11 cellular contexts compared by ENCODE assay signal in the genomic region with DNA sequence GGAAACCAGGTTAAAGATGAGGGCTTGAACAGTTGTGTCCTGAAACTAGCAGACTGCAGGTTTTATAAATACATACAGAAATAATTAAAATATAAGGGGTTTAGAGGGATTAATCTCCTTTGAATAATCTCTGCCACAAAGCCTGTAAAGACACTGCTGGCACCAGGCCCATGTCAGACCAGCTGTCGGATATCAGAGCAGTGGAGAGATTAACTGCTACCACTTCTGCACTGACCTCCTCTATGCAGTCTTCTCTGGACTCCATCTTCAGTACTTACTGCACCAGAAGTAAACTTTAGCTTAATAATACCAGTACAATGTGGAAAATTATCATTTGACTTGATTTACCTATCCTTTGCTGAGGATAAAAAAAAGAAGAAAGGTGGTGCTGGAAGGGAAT.
DNase-seq lines count a peak whose midpoint lies in the region; ATAC-seq and TF ChIP-seq lines count a peak whose summit lies in the region.
"Had no signal": no experiment of that assay in that cellular context is flagged by ENCODE, and none has a peak within 500 bp of the region (broad histone marks: within the 10 kb centered on the region; RNA-seq: fewer than 3 reads in every experiment).

No MANE protein-coding gene starts in this region.

- H4K8ac ChIP-seq in trophoblast cell (ENCODE audit: low read depth, low read length): no peak overlapping the region

- H3K79me2 ChIP-seq in trophoblast cell (ENCODE audit: control insufficient read depth, insufficient read depth, low read length, poor library complexity): no peaks in the 10 kb centered on the region

- H3K14ac ChIP-seq in trophoblast cell (ENCODE audit: low read length): no peak overlapping the region

- ATAC-seq in right cardiac atrium (no peak), HG03378 (IDR thresholded peaks at IDR 0.05; ENCODE audit: unreplicated experiment) (no peak)
- ATAC-seq: activated CD4-positive, alpha-beta T cell treated with anti-CD3 and anti-CD28 coated beads for 36 hours had no signal

- H3K9me3 ChIP-seq in adipocyte (ENCODE audit: control insufficient read depth, low read length) (no peaks in the 10 kb centered on the region), right cardiac atrium (ENCODE audit: control insufficient read depth, low read length) (no peaks in the 10 kb centered on the region), trophoblast cell (ENCODE audit: insufficient read depth, low read depth, low read length) (no peaks in the 10 kb centered on the region)
- H3K9me3 ChIP-seq: suprapubic skin had no signal

- no peak overlapping the region for H2AK5ac ChIP-seq in trophoblast cell (ENCODE audit: low read length)

- WGBS in right cardiac atrium: 25% methylated on average over 1 of the region's 1 CpG
- WGBS in trophoblast cell (ENCODE audit: extremely low coverage, insufficient coverage, insufficient read length): no CpG with 5 or more reads among the region's 1 CpG

- intact Hi-C loops in right cardiac atrium (cut with DNase I): no loop called here

- no peaks in the 10 kb centered on the region for H3K79me1 ChIP-seq in trophoblast cell (ENCODE audit: low read length)

- H2BK5ac ChIP-seq in trophoblast cell (ENCODE audit: low read depth, low read length, poor library complexity): no peak overlapping the region

- H4K91ac ChIP-seq in trophoblast cell (ENCODE audit: low read depth, low read length): no peak overlapping the region

- H3K9ac ChIP-seq in adipocyte (ENCODE audit: low read length): no peak overlapping the region
- H3K9ac ChIP-seq in trophoblast cell (ENCODE audit: low read length): no peak overlapping the region

- H3K4me3 ChIP-seq in AG10803 (ENCODE audit: low read length) (no peak overlapping the region), adipocyte (ENCODE audit: low read length) (no peak overlapping the region), right cardiac atrium (ENCODE audit: low read length) (no peak overlapping the region), trophoblast cell (ENCODE audit: low read depth, low read length) (no peak overlapping the region)
- H3K4me3 ChIP-seq: suprapubic skin had no signal

- H3K18ac ChIP-seq in trophoblast cell (ENCODE audit: low read length): no peak overlapping the region

- no peak overlapping the region for H2BK12ac ChIP-seq in trophoblast cell (ENCODE audit: low read length)

- H3K36me3 ChIP-seq in adipocyte (ENCODE audit: control insufficient read depth, insufficient read depth, low read length, severe bottlenecking) (no peaks in the 10 kb centered on the region), trophoblast cell (ENCODE audit: control insufficient read depth in 1 of 2, insufficient read depth in 2 of 2, low read length in 2 of 2) (no peaks in the 10 kb centered on the region)

- DNase-seq in AG10803 (ENCODE audit: low read depth) (peak; percentile 2), NCI-H1105 treated with DMSO at 0.1 percent for 48 hours (lab: John Stamatoyannopoulos, UW) (peak; percentile 60), adipocyte (ENCODE audit: low read depth) (peak; percentile 21), right cardiac atrium (peak; percentile 38 to 82 (median 62)), trophoblast cell (no peak), NCI-H526 treated with DMSO at 0.1 percent for 48 hours (lab: John Stamatoyannopoulos, UW) (no peak), DMS79 (lab: John Stamatoyannopoulos, UW) (no peak)
- DNase-seq: activated CD4-positive, alpha-beta T cell treated with anti-CD3 and anti-CD28 coated beads for 36 hours; NCI-H226 had no signal

- TF ChIP-seq CTCF in AG10803 (conservative IDR thresholded peaks at IDR 0.05; ENCODE audit: low read length): no peak

- no peak overlapping the region for H2BK120ac ChIP-seq in trophoblast cell (ENCODE audit: insufficient read depth, low read length, poor library complexity)

- H3K27ac ChIP-seq in right cardiac atrium (ENCODE audit: low read length) (no peak overlapping the region), trophoblast cell (ENCODE audit: low read depth, low read length) (no peak overlapping the region)
- H3K27ac ChIP-seq: suprapubic skin had no signal

- H3K27me3 ChIP-seq in adipocyte (replicated peaks; ENCODE audit: control insufficient read depth, insufficient read depth, low read length) (no peaks in the 10 kb centered on the region), right cardiac atrium (ENCODE audit: control insufficient read depth, insufficient read depth) (no peaks in the 10 kb centered on the region), trophoblast cell (ENCODE audit: insufficient read depth, low read length) (no peaks in the 10 kb centered on the region)
- H3K27me3 ChIP-seq: suprapubic skin had no signal

- no peak overlapping the region for H3K4ac ChIP-seq in trophoblast cell (ENCODE audit: low read depth, low read length)

- no peak overlapping the region for H3K4me2 ChIP-seq in trophoblast cell (ENCODE audit: low read length)

- no peak overlapping the region for H4K12ac ChIP-seq in trophoblast cell (ENCODE audit: low read depth, low read length)

- no peak overlapping the region for H2AFZ ChIP-seq in trophoblast cell (ENCODE audit: insufficient read depth, low read length, poor library complexity)

- H3K23ac ChIP-seq in trophoblast cell (ENCODE audit: low read length): no peak overlapping the region

- H3K4me1 ChIP-seq in adipocyte (ENCODE audit: control insufficient read depth, insufficient read depth, low read length) (peaks cover 5% of the 10 kb centered on the region), right cardiac atrium (ENCODE audit: control insufficient read depth, insufficient read depth, low read length) (no peaks in the 10 kb centered on the region), trophoblast cell (ENCODE audit: control insufficient read depth in 1 of 2, insufficient read depth in 2 of 2, low read length in 2 of 2) (no peaks in the 10 kb centered on the region)
- H3K4me1 ChIP-seq: suprapubic skin had no signal

Comparison
In these comparisons a context has a peak if more than half of its experiments do, and no peak if none do; other contexts are left out.
1. DNase-seq: peak in AG10803 (single experiment), NCI-H1105 treated with DMSO at 0.1 percent for 48 hours (single experiment), adipocyte (single experiment) and right cardiac atrium (3 of 3); none in trophoblast cell (0 of 2), NCI-H526 treated with DMSO at 0.1 percent for 48 hours (single experiment) and DMS79 (single experiment).